In the genomic region with DNA sequence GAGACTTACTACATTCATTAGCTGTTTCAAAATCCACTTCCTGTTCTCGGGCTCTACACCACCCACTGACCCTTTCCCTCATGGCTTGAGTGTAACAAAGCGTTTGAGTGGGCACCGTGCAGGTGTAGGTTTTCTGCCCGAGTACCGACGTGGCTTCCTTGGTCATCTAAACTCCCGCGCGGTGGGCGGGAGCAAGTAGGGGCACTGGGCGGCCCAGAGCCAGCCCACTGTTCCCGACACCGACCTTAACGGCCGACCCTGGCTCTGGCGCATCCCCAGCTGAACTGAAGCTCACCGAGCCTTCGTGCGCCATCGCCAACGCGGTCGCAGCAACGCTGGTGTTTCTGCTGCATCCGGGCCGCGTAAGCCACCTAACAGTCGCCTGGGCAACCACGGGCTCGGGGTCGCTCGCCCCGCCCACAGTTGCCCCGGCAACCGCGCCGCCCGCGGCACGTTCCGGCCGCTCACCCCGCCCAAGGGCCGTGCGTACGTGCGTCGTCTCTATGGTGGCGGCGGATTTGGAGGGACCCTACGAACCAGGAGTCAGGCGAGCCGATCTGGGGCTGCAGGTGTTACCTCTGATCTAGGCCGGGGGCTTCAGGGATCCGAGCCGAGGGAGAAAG, we compare ENCODE assay signal across 8 cellular contexts. TPM values are rescaled to one million over a fixed set of nuclear protein-coding genes. Genes with fewer than 3 reads are reported as not detected.
A peak's percentile ranks its signal among the peaks of the same experiment; 100 is the strongest.
DNase-seq lines count a peak whose midpoint lies in the region; ATAC-seq and TF ChIP-seq lines count a peak whose summit lies in the region.

A gene (minus strand): TSS at position 372 of the 623 bp plus-strand sequence. CDS start 59 bp downstream, at position 313.
A gene with protein sequence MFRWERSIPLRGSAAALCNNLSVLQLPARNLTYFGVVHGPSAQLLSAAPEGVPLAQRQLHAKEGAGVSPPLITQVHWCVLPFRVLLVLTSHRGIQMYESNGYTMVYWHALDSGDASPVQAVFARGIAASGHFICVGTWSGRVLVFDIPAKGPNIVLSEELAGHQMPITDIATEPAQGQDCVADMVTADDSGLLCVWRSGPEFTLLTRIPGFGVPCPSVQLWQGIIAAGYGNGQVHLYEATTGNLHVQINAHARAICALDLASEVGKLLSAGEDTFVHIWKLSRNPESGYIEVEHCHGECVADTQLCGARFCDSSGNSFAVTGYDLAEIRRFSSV (plus strand): TSS at position 483 of the 623 bp plus-strand sequence. CDS start 424 bp downstream, outside the sequence.

- peak; percentile 98 for DNase-seq in AG20443 (ENCODE audit: low spot score)
- DNase-seq in NCI-H446 (lab: John Stamatoyannopoulos, UW): peak; percentile 79 to 89
- DNase-seq in activated CD4-positive, CD25-positive, alpha-beta regulatory T cell treated with anti-CD3 and anti-CD28 coated beads, Interleukin-2, amount 50 U/mL, for 72 hours: peak; percentile 95
- DNase-seq in cerebellum (ENCODE audit: low spot score): peak; percentile 96
- DNase-seq in stimulated activated CD4-positive, alpha-beta T cell treated with anti-CD3 and anti-CD28 coated beads, Interleukin-1b, Interleukin-23, amount 100 ng/mL, for 4 hours (ENCODE audit: low read depth in 2 of 2): peak; percentile 85 to 93

- peak; percentile 90 for ATAC-seq in HG03354 (IDR thresholded peaks at IDR 0.05; ENCODE audit: poor library complexity, severe bottlenecking, unreplicated experiment)

- H3K27ac ChIP-seq in layer of hippocampus (ENCODE audit: low read depth, low read length): peak within 1 kb of the TSS; percentile 66

- peak; percentile 86 for TF ChIP-seq POLR2A in GM19099 (IDR thresholded peaks at IDR 0.05; ENCODE audit: extremely low read depth, insufficient read length, low read depth)

- no peaks in the 10 kb centered on the region for H3K27me3 ChIP-seq in layer of hippocampus (ENCODE audit: control insufficient read depth, insufficient read depth, low read length)

RNA-seq across cellular contexts. Expression of the first gene that starts in this region (rescaled TPM):
- total RNA-seq in cerebellum: 1.1 TPM

RNA-seq across cellular contexts. Expression of the second gene that starts in this region (rescaled TPM):
- 18.3 TPM for total RNA-seq in cerebellum

Comparison
In these comparisons a context has a peak if more than half of its experiments do, and no peak if none do; other contexts are left out.
1. Peak in every context shown above with its lines: DNase-seq, ATAC-seq and H3K27ac ChIP-seq.